ENCODE assay signal across 1 cellular context in genomic region chr2:80001704-80002103, GRCh38.
TF ChIP-seq lines count a peak whose summit lies in the region.

No MANE protein-coding gene starts in this region.

TF ChIP-seq in SK-N-SH, 30 proteins besides CTCF, POLR2A, EP300 and RAD21 (continued from another document):
- TF ChIP-seq EZH2phosphoT487 (IDR thresholded peaks at IDR 0.05; ENCODE audit: borderline replicate concordance, low read depth) (no peak), MAX (IDR thresholded peaks at IDR 0.05; ENCODE audit: low read depth) (no peak), SIN3A (IDR thresholded peaks at IDR 0.05; ENCODE audit: borderline replicate concordance, low read depth, low read length) (no peak), FOXJ3 (CRISPR knock-in tag; IDR thresholded peaks at IDR 0.05) (no peak), FOSL2 (IDR thresholded peaks at IDR 0.05; ENCODE audit: borderline replicate concordance, low read depth) (peak; percentile 15; the same call in 1 of the 2 replicates), YY1 (IDR thresholded peaks at IDR 0.05; ENCODE audit: low read depth) (no peak), JUND (IDR thresholded peaks at IDR 0.05) (0 out of 2 replicates have a peak, but pooled peaks have one; percentile 20), RXRA (IDR thresholded peaks at IDR 0.05; ENCODE audit: borderline replicate concordance, low read depth) (no peak), NRF1 (IDR thresholded peaks at IDR 0.05; ENCODE audit: low read depth, low read length) (no peak), IRF3 (IDR thresholded peaks at IDR 0.05; ENCODE audit: low read depth, low read length) (no peak), TCF12 (IDR thresholded peaks at IDR 0.05) (peak; percentile 13; the same call in 1 of the 2 replicates), POLR2AphosphoS5 (IDR thresholded peaks at IDR 0.05; ENCODE audit: low read depth, low read length) (no peak), RFX5 (IDR thresholded peaks at IDR 0.05; ENCODE audit: low read length) (no peak), MXI1 (IDR thresholded peaks at IDR 0.05; ENCODE audit: low read depth, low read length) (no peak), MEF2A (IDR thresholded peaks at IDR 0.05; ENCODE audit: borderline replicate concordance, low read depth) (no peak), TEAD4 (IDR thresholded peaks at IDR 0.05; ENCODE audit: borderline replicate concordance, insufficient read depth) (peak; percentile 44; the same call in 1 of the 2 replicates)
- TF ChIP-seq, protein P1, sequence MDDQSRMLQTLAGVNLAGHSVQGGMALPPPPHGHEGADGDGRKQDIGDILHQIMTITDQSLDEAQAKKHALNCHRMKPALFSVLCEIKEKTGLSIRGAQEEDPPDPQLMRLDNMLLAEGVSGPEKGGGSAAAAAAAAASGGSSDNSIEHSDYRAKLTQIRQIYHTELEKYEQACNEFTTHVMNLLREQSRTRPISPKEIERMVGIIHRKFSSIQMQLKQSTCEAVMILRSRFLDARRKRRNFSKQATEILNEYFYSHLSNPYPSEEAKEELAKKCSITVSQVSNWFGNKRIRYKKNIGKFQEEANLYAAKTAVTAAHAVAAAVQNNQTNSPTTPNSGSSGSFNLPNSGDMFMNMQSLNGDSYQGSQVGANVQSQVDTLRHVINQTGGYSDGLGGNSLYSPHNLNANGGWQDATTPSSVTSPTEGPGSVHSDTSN (IDR thresholded peaks at IDR 0.05), result no peak
- TF ChIP-seq, protein P2, sequence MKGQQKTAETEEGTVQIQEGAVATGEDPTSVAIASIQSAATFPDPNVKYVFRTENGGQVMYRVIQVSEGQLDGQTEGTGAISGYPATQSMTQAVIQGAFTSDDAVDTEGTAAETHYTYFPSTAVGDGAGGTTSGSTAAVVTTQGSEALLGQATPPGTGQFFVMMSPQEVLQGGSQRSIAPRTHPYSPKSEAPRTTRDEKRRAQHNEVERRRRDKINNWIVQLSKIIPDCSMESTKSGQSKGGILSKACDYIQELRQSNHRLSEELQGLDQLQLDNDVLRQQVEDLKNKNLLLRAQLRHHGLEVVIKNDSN (IDR thresholded peaks at IDR 0.05; ENCODE audit: borderline replicate concordance, low read depth), result no peak
TF ChIP-seq in SK-N-SH: peak in this region for 4.
